9 cellular contexts compared by ENCODE assay signal in the genomic region with DNA sequence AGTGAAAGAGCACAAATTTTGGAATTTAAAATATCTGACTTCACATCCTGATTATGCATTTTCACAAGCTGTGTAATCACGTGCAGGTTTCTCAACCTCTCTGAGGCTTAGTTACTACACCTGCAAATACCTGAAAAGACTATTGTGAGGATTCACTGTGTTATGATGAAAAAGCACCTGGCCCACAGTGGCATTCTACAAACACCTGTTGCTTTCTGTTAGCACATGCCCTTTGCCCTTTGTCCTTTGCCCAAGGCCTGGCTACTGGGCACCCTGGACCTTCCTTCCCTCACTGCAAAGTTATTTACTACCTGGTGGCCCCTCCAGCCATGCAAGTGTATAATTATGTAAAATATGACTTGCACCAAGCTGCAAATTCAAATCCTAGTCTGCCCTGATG.
"Had no signal": no experiment of that assay in that cellular context is flagged by ENCODE, and none has a peak within 500 bp of the region (broad histone marks: within the 10 kb centered on the region; RNA-seq: fewer than 3 reads in every experiment).

No MANE protein-coding gene starts in this region.

- H3K27ac ChIP-seq: HL-60 had no signal

- H3K4me3 ChIP-seq: GM23338, K562 had no signal

- ATAC-seq: GM23338, K562 had no signal

- DNase-seq: H9, HCEC 1CT, IMR-90, KG1 had no signal

- FAIRE-seq: H1, H54, K562 had no signal

- H2AFZ ChIP-seq: GM23338 had no signal

- H3K4me2 ChIP-seq: GM23338 had no signal
